ENCODE assay signal across 21 cellular contexts in the genomic region with DNA sequence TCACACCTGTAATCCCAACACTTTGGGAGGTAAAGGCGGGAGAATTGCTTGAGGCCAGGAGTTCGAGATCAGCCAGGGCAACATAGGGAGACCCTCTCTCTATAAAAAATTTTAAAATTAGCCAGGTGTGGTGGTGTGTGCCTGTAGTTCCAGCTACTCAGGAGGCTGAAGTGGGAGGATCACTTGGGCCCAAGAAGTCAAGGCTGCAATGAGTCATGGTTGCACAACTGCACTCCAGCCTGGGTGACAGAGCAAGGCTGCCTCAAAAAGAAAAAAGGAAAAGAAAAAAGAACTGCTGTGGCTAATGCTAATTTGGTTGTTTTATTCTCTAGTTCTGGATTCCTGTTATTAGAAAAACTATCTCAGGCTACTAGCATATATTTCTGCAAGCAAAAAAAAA. TPM values are rescaled to one million over a fixed set of nuclear protein-coding genes. Genes with fewer than 3 reads are reported as not detected.
DNase-seq lines count a peak whose midpoint lies in the region; ATAC-seq, FAIRE-seq and TF ChIP-seq lines count a peak whose summit lies in the region.
"Had no signal": no experiment of that assay in that cellular context is flagged by ENCODE, and none has a peak within 500 bp of the region (broad histone marks: within the 10 kb centered on the region; RNA-seq: fewer than 3 reads in every experiment).

No MANE protein-coding gene starts in this region.

- no peaks in the 10 kb centered on the region for H3K27me3 Mint-ChIP-seq in type B pancreatic cell
- H3K27me3 Mint-ChIP-seq: activated CD8-positive, alpha-beta memory T cell treated with anti-CD3 and anti-CD28 coated beads, Interleukin-2, amount 10 ng/mL, durations not matched to agents 7 days and 5 days; activated naive CD4-positive, alpha-beta T cell treated with anti-CD3 and anti-CD28 coated beads, Interleukin-2, amount 50 U/mL, for 24 hours; IgD-negative memory B cell had no signal

- H3K9me3 ChIP-seq in HepG2 (ENCODE audit: low read length) (no peaks in the 10 kb centered on the region), right lobe of liver (no peaks in the 10 kb centered on the region)
- H3K9me3 ChIP-seq: gastroesophageal sphincter, uterus had no signal

- H3K27me3 ChIP-seq in HepG2 (ENCODE audit: control insufficient read depth in 1 of 2, insufficient read depth in 2 of 2, low read length in 2 of 2) (no peaks in the 10 kb centered on the region), right lobe of liver (no peaks in the 10 kb centered on the region)
- H3K27me3 ChIP-seq: gastroesophageal sphincter, uterus had no signal

- no peak for ATAC-seq in HepG2
- no peak for ATAC-seq in right lobe of liver
- ATAC-seq: activated CD8-positive, alpha-beta memory T cell treated with anti-CD3 and anti-CD28 coated beads, Interleukin-2, amount 10 ng/mL, durations not matched to agents 7 days and 5 days; gastroesophageal sphincter; SK-N-SH treated with all-trans-retinoic acid at 6 μM for 48 hours had no signal

- H3K4me1 ChIP-seq in HepG2 (ENCODE audit: insufficient read depth, low read length), result no peaks in the 10 kb centered on the region
- H3K4me1 ChIP-seq in right lobe of liver, result no peaks in the 10 kb centered on the region
- H3K4me1 ChIP-seq: gastroesophageal sphincter, uterus had no signal

- no peak overlapping the region for H3K4me2 ChIP-seq in HepG2 (ENCODE audit: low read depth, low read length)

- H3K36me3 ChIP-seq in HepG2 (replicated peaks in 1 of 2; ENCODE audit: control insufficient read depth in 1 of 2, insufficient read depth in 2 of 2, low read length in 2 of 2) (peaks cover 0 to 21% of the 10 kb centered on the region in 2 experiments; a peak in 2 of 5 replicates), right lobe of liver (peaks cover 0 to 26% (median 0%) of the 10 kb centered on the region in 4 donors)
- H3K36me3 ChIP-seq: uterus had no signal

- FAIRE-seq in HepG2 (lab: Jason Lieb, UNC) (no peak), HTR-8/SVneo (lab: Jason Lieb, UNC) (no peak), GM12892 (lab: Jason Lieb, UNC) (no peak)

- TF ChIP-seq EP300 in HepG2 (IDR thresholded peaks at IDR 0.05; ENCODE audit: low read depth in 2 of 2, low read length in 2 of 2) (no peak), HepG2 (CRISPR knock-in tag; IDR thresholded peaks at IDR 0.05; ENCODE audit: borderline replicate concordance) (no peak)

- WGBS in HepG2 (ENCODE audit: low lambda C conversion rate), result 97% methylated on average over 2 of the region's 2 CpGs
- 95% methylated on average over 2 of the region's 2 CpGs for WGBS in right lobe of liver (ENCODE audit: insufficient coverage, low coverage, low lambda C conversion rate, missing lambda C conversion rate)

- H3K4me3 ChIP-seq in HepG2 (replicated peaks in 1 of 3; ENCODE audit: insufficient read depth in 1 of 3, low read depth in 2 of 3, low read length in 3 of 3) (no peak overlapping the region), right lobe of liver (no peak overlapping the region), NB4 (ENCODE audit: low read depth, low read length) (no peak overlapping the region), choroid plexus epithelial cell (ENCODE audit: low read depth, low read length) (no peak overlapping the region)
- H3K4me3 ChIP-seq: gastroesophageal sphincter, skin epidermis, uterus had no signal

- H3K79me2 ChIP-seq in HepG2 (ENCODE audit: insufficient read depth, low read length), result no peaks in the 10 kb centered on the region

- CTCF ChIA-PET in HepG2 (lab: Yijun Ruan, JAX; ENCODE audit: low intra/inter-chr PET ratio, low total read pairs), result no interaction called here

- POLR2A ChIA-PET in HepG2 (lab: Yijun Ruan, JAX), result no interaction called here

- peaks cover 9% of the 10 kb centered on the region for H3K36me3 Mint-ChIP-seq in type B pancreatic cell

- no peak overlapping the region for H3K27ac Mint-ChIP-seq in type B pancreatic cell
- H3K27ac Mint-ChIP-seq: activated CD8-positive, alpha-beta memory T cell treated with anti-CD3 and anti-CD28 coated beads, Interleukin-2, amount 10 ng/mL, durations not matched to agents 7 days and 5 days; activated naive CD4-positive, alpha-beta T cell treated with anti-CD3 and anti-CD28 coated beads, Interleukin-2, amount 50 U/mL, for 24 hours; HFFc6 had no signal

- TF ChIP-seq POLR2A in HepG2 (IDR thresholded peaks at IDR 0.05; ENCODE audit: insufficient read depth in 1 of 2, low read depth in 2 of 2, low read length in 2 of 2), result no peak
- no peak for TF ChIP-seq POLR2A in right lobe of liver (IDR thresholded peaks at IDR 0.05)
- TF ChIP-seq POLR2A in NB4 (IDR thresholded peaks at IDR 0.05; ENCODE audit: extremely low read depth, insufficient read length), result no peak
- TF ChIP-seq POLR2A in GM12892 (IDR thresholded peaks at IDR 0.05; ENCODE audit: low read depth, low read length), result no peak

- DNase-seq in HepG2 (ENCODE audit: low spot score) (no peak), right lobe of liver (no peak), NB4 (ENCODE audit: low read depth) (peak; percentile 63), choroid plexus epithelial cell (ENCODE audit: low read depth) (peak; percentile 6), type B pancreatic cell (ENCODE audit: extremely low spot score, unreplicated experiment) (no peak), HTR-8/SVneo (ENCODE audit: insufficient read length, low spot score) (no peak), GM12892 (ENCODE audit: insufficient read length) (no peak), ureter (ENCODE audit: low spot score) (no peak)
- DNase-seq: activated CD8-positive, alpha-beta memory T cell treated with anti-CD3 and anti-CD28 coated beads, Interleukin-2, amount 10 ng/mL, durations not matched to agents 7 days and 5 days; caudate nucleus; effector CD8-positive, alpha-beta T cell; HFFc6; NCI-H1436 treated with DMSO at 0.1 percent for 48 hours; NCI-H446; stimulated activated naive CD4-positive, alpha-beta T cell; uterus had no signal

- TF ChIP-seq CTCF in HepG2 (CRISPR knock-in tag; IDR thresholded peaks at IDR 0.05) (no peak), right lobe of liver (IDR thresholded peaks at IDR 0.05) (no peak), NB4 (IDR thresholded peaks at IDR 0.05; ENCODE audit: low read depth, low read length) (no peak), choroid plexus epithelial cell (conservative IDR thresholded peaks at IDR 0.05; ENCODE audit: low read depth, low read length) (no peak), type B pancreatic cell (conservative IDR thresholded peaks at IDR 0.05) (no peak)

- H4K20me1 ChIP-seq in HepG2 (ENCODE audit: insufficient read depth, low read length), result no peaks in the 10 kb centered on the region

- intact Hi-C loops in HepG2 (cut with micrococcal nuclease; ENCODE audit: unreplicated experiment), result no loop called here
- intact Hi-C loops in right lobe of liver (cut with DNase I), result no loop called here

- H3K4me3 Mint-ChIP-seq in type B pancreatic cell, result no peak overlapping the region
- H3K4me3 Mint-ChIP-seq: activated CD8-positive, alpha-beta memory T cell treated with anti-CD3 and anti-CD28 coated beads, Interleukin-2, amount 10 ng/mL, durations not matched to agents 7 days and 5 days; activated naive CD4-positive, alpha-beta T cell treated with anti-CD3 and anti-CD28 coated beads, Interleukin-2, amount 50 U/mL, for 24 hours; HFFc6 had no signal

- TF ChIP-seq RAD21 in HepG2 (CRISPR knock-in tag; IDR thresholded peaks at IDR 0.05), result no peak

- H3K4me1 Mint-ChIP-seq in type B pancreatic cell (ENCODE audit: unreplicated experiment), result no peaks in the 10 kb centered on the region
- H3K4me1 Mint-ChIP-seq: IgD-negative memory B cell had no signal

- no peaks in the 10 kb centered on the region for H3K9me3 Mint-ChIP-seq in type B pancreatic cell
- H3K9me3 Mint-ChIP-seq: activated naive CD4-positive, alpha-beta T cell treated with anti-CD3 and anti-CD28 coated beads, Interleukin-2, amount 50 U/mL, for 24 hours; HFFc6; IgD-negative memory B cell had no signal

- no peak overlapping the region for H3K27ac ChIP-seq in HepG2 (ENCODE audit: extremely low read length, insufficient read depth, low read length)
- no peak overlapping the region for H3K27ac ChIP-seq in right lobe of liver
- H3K27ac ChIP-seq: gastroesophageal sphincter, skin epidermis, uterus had no signal

- H3K9ac ChIP-seq in HepG2 (ENCODE audit: insufficient read depth, low read depth, low read length), result no peak overlapping the region

- no TSS peak for BruUV-seq in HepG2 (replicated peaks; lab: Mats Ljungman, UMichigan)

- in situ Hi-C loops in HepG2 (cut with HindIII; ENCODE audit: extremely low pct_ligation_motif_present, low pct_unique_long_range_greater_than_20kb), result no loop called here

- no peak overlapping the region for H2AFZ ChIP-seq in HepG2 (ENCODE audit: low read length)

RNA-seq across cellular contexts. Expression of gene DBT, which starts 29.8 kb away (rescaled TPM):
- 10.2 and 15.8 TPM in 2 replicates for total RNA-seq in HepG2 (2016; rRNA removed; fragmentation: Illumina TruSeq; extraction: Trizol)
- 1.3 and 1.4 TPM in 2 replicates for total RNA-seq in HepG2 (2016; cell fraction: cytosol; rRNA removed; fragmentation: Illumina TruSeq; extraction: Trizol; ENCODE audit: low read depth)
- total RNA-seq in HepG2 (2016; cell fraction: insoluble cytoplasmic fraction; rRNA removed; fragmentation: Illumina TruSeq; extraction: Trizol), result 9.3 and 15.0 TPM in 2 replicates
- 1.9 and 3.0 TPM in 2 replicates for total RNA-seq in HepG2 (2016; cell fraction: membrane; rRNA removed; fragmentation: Illumina TruSeq; extraction: Trizol)
- total RNA-seq in HepG2 (2016; cell fraction: nucleus; rRNA removed; fragmentation: Illumina TruSeq; extraction: Trizol), result 10.4 and 13.2 TPM in 2 replicates
- polyA plus RNA-seq in HepG2 (2011; rRNA removed), result 3.3 and 4.2 TPM in 2 replicates
- polyA plus RNA-seq in HepG2 (2011; cell fraction: cytosol; rRNA removed), result 1.3 and 2.1 TPM in 2 replicates
- 1.00 and 1.3 TPM in 2 replicates for polyA plus RNA-seq in HepG2 (2011; cell fraction: nucleus; rRNA removed)
- 5.7 and 8.7 TPM in 2 replicates for polyA plus RNA-seq in HepG2 (2012)
- polyA plus RNA-seq in HepG2 (2016; cell fraction: cytosol; fragmentation: Illumina TruSeq; extraction: Trizol; ENCODE audit: low read depth), result 0.31 and 0.46 TPM in 2 replicates
- 6.5 and 7.6 TPM in 2 replicates for polyA plus RNA-seq in HepG2 (2016; cell fraction: insoluble cytoplasmic fraction; fragmentation: Illumina TruSeq; extraction: Trizol; ENCODE audit: low read depth)
- 1.00 and 1.1 TPM in 2 replicates for polyA plus RNA-seq in HepG2 (2016; cell fraction: membrane; fragmentation: Illumina TruSeq; extraction: Trizol; ENCODE audit: low read depth)
- polyA plus RNA-seq in HepG2 (2016; cell fraction: nucleus; fragmentation: Illumina TruSeq; extraction: Trizol; ENCODE audit: insufficient read depth, low read depth), result 5.0 TPM in 2 replicates
- polyA minus RNA-seq in HepG2 (2011; rRNA and poly(A)+ RNA removed; ENCODE audit: low replicate concordance), result 4.5 and 5.8 TPM in 2 replicates
- 2.6 and 2.7 TPM in 2 replicates for polyA minus RNA-seq in HepG2 (2011; cell fraction: cytosol; rRNA and poly(A)+ RNA removed)
- 16.3 and 16.9 TPM in 2 replicates for polyA minus RNA-seq in HepG2 (2011; cell fraction: nucleus; rRNA and poly(A)+ RNA removed)
- 10 to 100 TPM in 4 of 6 experiments, 1 to 10 TPM in 2; 5.1 to 32.5 (median 18.2) TPM for total RNA-seq in right lobe of liver
- total RNA-seq in type B pancreatic cell (ENCODE audit: low replicate concordance), result 21.4 and 22.6 TPM in 2 replicates
- 9.8 TPM for polyA plus RNA-seq in GM12892 (2012; ENCODE audit: missing spikeins)
- 24.3 TPM for total RNA-seq in ureter

RNA-seq across cellular contexts. Expression of gene LRRC39, which starts 41.8 kb away (rescaled TPM):
- total RNA-seq in HepG2 (2016; rRNA removed; fragmentation: Illumina TruSeq; extraction: Trizol), result 0.07 TPM in 1 of 2 replicates, not detected in the other
- 0.26 and 0.30 TPM in 2 replicates for total RNA-seq in HepG2 (2016; cell fraction: cytosol; rRNA removed; fragmentation: Illumina TruSeq; extraction: Trizol; ENCODE audit: low read depth)
- total RNA-seq in HepG2 (2016; cell fraction: insoluble cytoplasmic fraction; rRNA removed; fragmentation: Illumina TruSeq; extraction: Trizol), result 0.19 TPM in 1 of 2 replicates, not detected in the other
- total RNA-seq in HepG2 (2016; cell fraction: membrane; rRNA removed; fragmentation: Illumina TruSeq; extraction: Trizol), result 0.22 TPM in 1 of 2 replicates, not detected in the other
- 0.19 TPM in 1 of 2 replicates, not detected in the other for total RNA-seq in HepG2 (2016; cell fraction: nucleus; rRNA removed; fragmentation: Illumina TruSeq; extraction: Trizol)
- polyA plus RNA-seq in HepG2 (2011; rRNA removed), result 0.32 and 0.46 TPM in 2 replicates
- polyA plus RNA-seq in HepG2 (2011; cell fraction: cytosol; rRNA removed), result 0.04 and 0.08 TPM in 2 replicates
- 0.82 and 1.2 TPM in 2 replicates for polyA plus RNA-seq in HepG2 (2011; cell fraction: nucleus; rRNA removed)
- polyA plus RNA-seq in HepG2 (2012), result 0.24 and 0.29 TPM in 2 replicates
- not detected in 2 replicates for polyA plus RNA-seq in HepG2 (2016; cell fraction: cytosol; fragmentation: Illumina TruSeq; extraction: Trizol; ENCODE audit: low read depth)
- not detected in 2 replicates for polyA plus RNA-seq in HepG2 (2016; cell fraction: insoluble cytoplasmic fraction; fragmentation: Illumina TruSeq; extraction: Trizol; ENCODE audit: low read depth)
- not detected in 2 replicates for polyA plus RNA-seq in HepG2 (2016; cell fraction: membrane; fragmentation: Illumina TruSeq; extraction: Trizol; ENCODE audit: low read depth)
- polyA plus RNA-seq in HepG2 (2016; cell fraction: nucleus; fragmentation: Illumina TruSeq; extraction: Trizol; ENCODE audit: insufficient read depth, low read depth), result 0.79 and 1.3 TPM in 2 replicates
- polyA minus RNA-seq in HepG2 (2011; rRNA and poly(A)+ RNA removed; ENCODE audit: low replicate concordance), result not detected in 2 replicates
- polyA minus RNA-seq in HepG2 (2011; cell fraction: cytosol; rRNA and poly(A)+ RNA removed), result not detected in 2 replicates
- polyA minus RNA-seq in HepG2 (2011; cell fraction: nucleus; rRNA and poly(A)+ RNA removed), result 0.64 and 0.99 TPM in 2 replicates
- under 1 TPM in 4 of 6 experiments, not detected in 2; 0.10 to 0.39 (median 0.26) TPM for total RNA-seq in right lobe of liver
- total RNA-seq in type B pancreatic cell (ENCODE audit: low replicate concordance), result 0.40 and 0.63 TPM in 2 replicates
- polyA plus RNA-seq in GM12892 (2012; ENCODE audit: missing spikeins), result 0.72 TPM
- total RNA-seq in ureter, result 1.8 TPM
- polyA plus RNA-seq: IgD-negative memory B cell had no signal

RNA-seq across cellular contexts. Expression of gene RTCA, which starts 46.1 kb away (rescaled TPM):
- 31.0 and 37.7 TPM in 2 replicates for total RNA-seq in HepG2 (2016; rRNA removed; fragmentation: Illumina TruSeq; extraction: Trizol)
- total RNA-seq in HepG2 (2016; cell fraction: cytosol; rRNA removed; fragmentation: Illumina TruSeq; extraction: Trizol; ENCODE audit: low read depth), result 7.0 and 7.1 TPM in 2 replicates
- total RNA-seq in HepG2 (2016; cell fraction: insoluble cytoplasmic fraction; rRNA removed; fragmentation: Illumina TruSeq; extraction: Trizol), result 31.0 and 39.6 TPM in 2 replicates
- total RNA-seq in HepG2 (2016; cell fraction: membrane; rRNA removed; fragmentation: Illumina TruSeq; extraction: Trizol), result 21.0 and 21.2 TPM in 2 replicates
- 25.1 and 25.3 TPM in 2 replicates for total RNA-seq in HepG2 (2016; cell fraction: nucleus; rRNA removed; fragmentation: Illumina TruSeq; extraction: Trizol)
- 19.3 and 22.7 TPM in 2 replicates for polyA plus RNA-seq in HepG2 (2011; rRNA removed)
- polyA plus RNA-seq in HepG2 (2011; cell fraction: cytosol; rRNA removed), result 10.1 and 13.4 TPM in 2 replicates
- polyA plus RNA-seq in HepG2 (2011; cell fraction: nucleus; rRNA removed), result 7.0 and 9.6 TPM in 2 replicates
- polyA plus RNA-seq in HepG2 (2012), result 21.3 and 28.6 TPM in 2 replicates
- polyA plus RNA-seq in HepG2 (2016; cell fraction: cytosol; fragmentation: Illumina TruSeq; extraction: Trizol; ENCODE audit: low read depth), result 11.0 and 11.6 TPM in 2 replicates
- polyA plus RNA-seq in HepG2 (2016; cell fraction: insoluble cytoplasmic fraction; fragmentation: Illumina TruSeq; extraction: Trizol; ENCODE audit: low read depth), result 50.8 and 50.9 TPM in 2 replicates
- polyA plus RNA-seq in HepG2 (2016; cell fraction: membrane; fragmentation: Illumina TruSeq; extraction: Trizol; ENCODE audit: low read depth), result 21.7 and 22.9 TPM in 2 replicates
- polyA plus RNA-seq in HepG2 (2016; cell fraction: nucleus; fragmentation: Illumina TruSeq; extraction: Trizol; ENCODE audit: insufficient read depth, low read depth), result 30.3 and 32.0 TPM in 2 replicates
- polyA minus RNA-seq in HepG2 (2011; rRNA and poly(A)+ RNA removed; ENCODE audit: low replicate concordance), result 8.7 and 11.8 TPM in 2 replicates
- polyA minus RNA-seq in HepG2 (2011; cell fraction: cytosol; rRNA and poly(A)+ RNA removed), result 11.2 and 11.9 TPM in 2 replicates
- 31.8 TPM in 2 replicates for polyA minus RNA-seq in HepG2 (2011; cell fraction: nucleus; rRNA and poly(A)+ RNA removed)
- total RNA-seq in right lobe of liver, result 10 to 100 TPM; 12.5 to 20.1 (median 14.7) TPM
- total RNA-seq in type B pancreatic cell (ENCODE audit: low replicate concordance), result 35.1 and 40.4 TPM in 2 replicates
- polyA plus RNA-seq in GM12892 (2012; ENCODE audit: missing spikeins), result 36.2 TPM
- 30.3 TPM for total RNA-seq in ureter

Comparison
In these comparisons a context has a peak if more than half of its experiments do, and no peak if none do; other contexts are left out.
1. DNase-seq: peak in NB4 (single experiment) and choroid plexus epithelial cell (single experiment); none in HepG2 (single experiment), right lobe of liver (0 of 3), type B pancreatic cell (single experiment), HTR-8/SVneo (single experiment), GM12892 (single experiment) and ureter (single experiment).